Comparison of ENCODE assay signal across 18 cellular contexts in genomic region chr5:65205016-65205415, GRCh38.
"Had no signal": no experiment of that assay in that cellular context is flagged by ENCODE, and none has a peak within 500 bp of the region (broad histone marks: within the 10 kb centered on the region; RNA-seq: fewer than 3 reads in every experiment).

No MANE protein-coding gene starts in this region.

- H3K9me3 ChIP-seq: mucosa of descending colon, psoas muscle, suprapubic skin had no signal

- H3K4me3 ChIP-seq: coronary artery, mucosa of descending colon, psoas muscle, suprapubic skin had no signal

- H3K27ac Mint-ChIP-seq: activated naive CD8-positive, alpha-beta T cell treated with anti-CD3 and anti-CD28 coated beads, Interleukin-2, amount 10 ng/mL, durations not matched to agents 7 days and 5 days; activated T-cell treated with anti-CD3 and anti-CD28 coated beads, Interleukin-2, amount 50 U/mL, for 24 hours; immature natural killer cell; natural killer cell treated with Interleukin-12 subunit alpha and Interleukin-12 subunit beta and Interleukin-15 and Interleukin-18, amount 100 ng/mL, for 72 hours; type B pancreatic cell had no signal

- H3K27ac ChIP-seq: coronary artery, psoas muscle, suprapubic skin had no signal

- H3K9me3 Mint-ChIP-seq: activated naive CD8-positive, alpha-beta T cell treated with anti-CD3 and anti-CD28 coated beads, Interleukin-2, amount 10 ng/mL, durations not matched to agents 7 days and 5 days; activated T-cell treated with anti-CD3 and anti-CD28 coated beads, Interleukin-2, amount 50 U/mL, for 24 hours; natural killer cell treated with Interleukin-12 subunit alpha and Interleukin-12 subunit beta and Interleukin-15 and Interleukin-18, amount 100 ng/mL, for 72 hours; type B pancreatic cell had no signal

- DNase-seq: activated gamma-delta T cell treated with Interleukin-2 at 50 U/mL for 16 hours; activated naive CD8-positive, alpha-beta T cell treated with anti-CD3 and anti-CD28 coated beads, Interleukin-2, amount 10 ng/mL, durations not matched to agents 7 days and 5 days; activated T-cell treated with anti-CD3 and anti-CD28 coated beads, Interleukin-2, amount 50 U/mL, for 24 hours; aorta; effector CD4-positive, alpha-beta T cell; immature natural killer cell; left colon; mucosa of descending colon; occipital lobe; psoas muscle; stimulated activated CD4-positive, alpha-beta T cell treated with anti-CD3 and anti-CD28 coated beads, Interleukin-2, amount 100 ng/mL, for 48 hours; stimulated activated naive CD8-positive, alpha-beta T cell treated with anti-CD3 and anti-CD28 coated beads, Interleukin-15, Interleukin-2, amounts not matched to agents 100 U/mL and 50 U/mL, for 24 hours had no signal

- H3K36me3 ChIP-seq: suprapubic skin had no signal

- H3K4me1 ChIP-seq: psoas muscle, suprapubic skin had no signal

- H3K4me3 Mint-ChIP-seq: activated naive CD8-positive, alpha-beta T cell treated with anti-CD3 and anti-CD28 coated beads, Interleukin-2, amount 10 ng/mL, durations not matched to agents 7 days and 5 days; activated T-cell treated with anti-CD3 and anti-CD28 coated beads, Interleukin-2, amount 50 U/mL, for 24 hours; immature natural killer cell; natural killer cell treated with Interleukin-12 subunit alpha and Interleukin-12 subunit beta and Interleukin-15 and Interleukin-18, amount 100 ng/mL, for 72 hours; type B pancreatic cell had no signal

- H3K36me3 Mint-ChIP-seq: activated naive CD8-positive, alpha-beta T cell treated with anti-CD3 and anti-CD28 coated beads, Interleukin-2, amount 10 ng/mL, durations not matched to agents 7 days and 5 days; immature natural killer cell; natural killer cell treated with Interleukin-12 subunit alpha and Interleukin-12 subunit beta and Interleukin-15 and Interleukin-18, amount 100 ng/mL, for 72 hours; type B pancreatic cell had no signal

- H3K27me3 ChIP-seq: suprapubic skin had no signal

- ATAC-seq: activated CD4-positive, CD25-positive, alpha-beta regulatory T cell treated with anti-CD3 and anti-CD28 coated beads, Interleukin-2, amount 50 U/mL, for 24 hours; left colon; mucosa of descending colon; natural killer cell treated with Interleukin-12 subunit alpha and Interleukin-12 subunit beta and Interleukin-15 and Interleukin-18, amount 100 ng/mL, for 72 hours; psoas muscle; sciatic nerve; stimulated activated naive CD8-positive, alpha-beta T cell treated with anti-CD3 and anti-CD28 coated beads, Interleukin-15, Interleukin-2, amounts not matched to agents 100 U/mL and 50 U/mL, for 24 hours had no signal

- H3K27me3 Mint-ChIP-seq: activated naive CD8-positive, alpha-beta T cell treated with anti-CD3 and anti-CD28 coated beads, Interleukin-2, amount 10 ng/mL, durations not matched to agents 7 days and 5 days; type B pancreatic cell had no signal

- H3K4me1 Mint-ChIP-seq: immature natural killer cell had no signal
